22 cellular contexts compared by ENCODE assay signal in genomic region chr3:56197259-56197965, GRCh38.
DNase-seq lines count a peak whose midpoint lies in the region; ATAC-seq and TF ChIP-seq lines count a peak whose summit lies in the region.
"Had no signal": no experiment of that assay in that cellular context is flagged by ENCODE, and none has a peak within 500 bp of the region (broad histone marks: within the 10 kb centered on the region; RNA-seq: fewer than 3 reads in every experiment).

No MANE protein-coding gene starts in this region.

- no peak overlapping the region for H3K23ac ChIP-seq in IMR-90 (ENCODE audit: low read depth, low read length)

- no peak for TF ChIP-seq EP300 in gastroesophageal sphincter (IDR thresholded peaks at IDR 0.05)

- POLR2A ChIA-PET in IMR-90 (lab: Charles Lee; ENCODE audit: unreplicated experiment): no interaction called here

- intact Hi-C loops in IMR-90 (cut with micrococcal nuclease) (no loop called here), sciatic nerve (cut with DNase I) (no loop called here)

- no peak overlapping the region for H3K4ac ChIP-seq in IMR-90 (ENCODE audit: low read depth, low read length)

- no peaks in the 10 kb centered on the region for H4K20me1 ChIP-seq in IMR-90 (ENCODE audit: insufficient read depth, low read length)

- H3K4me2 ChIP-seq in IMR-90 (ENCODE audit: low read depth, low read length): no peak overlapping the region
- H3K4me2 ChIP-seq: smooth muscle cell had no signal

- H3K27me3 ChIP-seq in IMR-90 (ENCODE audit: control insufficient read depth, insufficient read depth, low read length): no peaks in the 10 kb centered on the region
- no peaks in the 10 kb centered on the region for H3K27me3 ChIP-seq in gastroesophageal sphincter

- H3K36me3 ChIP-seq in IMR-90 (ENCODE audit: control insufficient read depth, insufficient read depth, low read length) (no peaks in the 10 kb centered on the region), gastroesophageal sphincter (no peaks in the 10 kb centered on the region)

- no peaks in the 10 kb centered on the region for H3K9me1 ChIP-seq in IMR-90 (ENCODE audit: insufficient read depth, low read length)

- no peaks in the 10 kb centered on the region for H3K9me3 Mint-ChIP-seq in nephron progenitor cell
- H3K9me3 Mint-ChIP-seq: activated naive CD4-positive, alpha-beta T cell treated with anti-CD3 and anti-CD28 coated beads for 36 hours; activated T-cell treated with anti-CD3 and anti-CD28 coated beads, Interleukin-2, amount 50 U/mL, for 72 hours; stimulated activated naive B cell treated with anti-CD40 and anti-IgM and Interleukin-4, amounts not matched to agents 10 μg/mL and 1 μg/mL and 100 μg/mL, for 72 hours had no signal

- in situ Hi-C loops in IMR-90 (cut with MboI; ENCODE audit: low sequenced_read_pairs): no loop called here

- no peak overlapping the region for H2BK20ac ChIP-seq in IMR-90 (ENCODE audit: low read depth, low read length)

- no peak overlapping the region for H4K8ac ChIP-seq in IMR-90 (ENCODE audit: low read depth in 2 of 2, low read length in 2 of 2)

- no peak overlapping the region for H4K91ac ChIP-seq in IMR-90 (ENCODE audit: insufficient read depth, low read depth, low read length)

- no peak for TF ChIP-seq RAD21 in IMR-90 (IDR thresholded peaks at IDR 0.05; ENCODE audit: low read length)

- peaks cover 5% of the 10 kb centered on the region for H3K4me1 Mint-ChIP-seq in nephron progenitor cell
- H3K4me1 Mint-ChIP-seq: stimulated activated naive B cell treated with anti-CD40 and anti-IgM and Interleukin-4, amounts not matched to agents 10 μg/mL and 1 μg/mL and 100 μg/mL, for 72 hours had no signal

- H3K56ac ChIP-seq in IMR-90 (ENCODE audit: extremely low read depth, insufficient read depth, low read length): no peak overlapping the region

- H3K27me3 Mint-ChIP-seq in nephron progenitor cell (ENCODE audit: low read depth, poor library complexity): peaks cover 3% of the 10 kb centered on the region
- H3K27me3 Mint-ChIP-seq: stimulated activated naive B cell treated with anti-CD40 and anti-IgM and Interleukin-4, amounts not matched to agents 10 μg/mL and 1 μg/mL and 100 μg/mL, for 72 hours had no signal

- H2AK9ac ChIP-seq in IMR-90 (replicated peaks; ENCODE audit: low read depth, low read length, poor library complexity): no peak overlapping the region

- CTCF ChIA-PET in IMR-90 (lab: Yijun Ruan, JAX): no interaction called here

- no peaks in the 10 kb centered on the region for H3K79me1 ChIP-seq in IMR-90 (ENCODE audit: low read depth in 1 of 2, low read length in 2 of 2)

- H3K36me3 Mint-ChIP-seq in nephron progenitor cell (ENCODE audit: low read depth): no peaks in the 10 kb centered on the region
- H3K36me3 Mint-ChIP-seq: natural killer cell treated with Interleukin-12 subunit alpha and Interleukin-12 subunit beta and Interleukin-15 and Interleukin-18, amount 100 ng/mL, for 72 hours; stimulated activated naive B cell treated with anti-CD40 and anti-IgM and Interleukin-4, amounts not matched to agents 10 μg/mL and 1 μg/mL and 100 μg/mL, for 72 hours had no signal

- H2AFZ ChIP-seq in IMR-90 (replicated peaks; ENCODE audit: low read length, poor library complexity): no peak overlapping the region

- TF ChIP-seq CTCF in IMR-90 (conservative IDR thresholded peaks at IDR 0.05; ENCODE audit: low read depth, low read length) (no peak), gastroesophageal sphincter (IDR thresholded peaks at IDR 0.05) (no peak), nephron progenitor cell (IDR thresholded peaks at IDR 0.05) (no peak)

- no peak overlapping the region for H3K18ac ChIP-seq in IMR-90 (ENCODE audit: low read depth, low read length)

- no TSS peak for BruUV-seq in IMR-90 (replicated peaks; lab: Mats Ljungman, UMichigan)

- H3K9ac ChIP-seq in IMR-90 (ENCODE audit: low read depth, low read length): no peak overlapping the region

- no peak overlapping the region for H3K27ac ChIP-seq in IMR-90 (ENCODE audit: insufficient read depth, low read length)
- peak overlapping the region in 1 of 4 donors; percentile 22 for H3K27ac ChIP-seq in gastroesophageal sphincter

- no CpG with 5 or more reads among the region's 3 CpGs for WGBS in IMR-90 (ENCODE audit: extremely low coverage in 2 of 2, insufficient read length in 1 of 2), 2 experiments
- 50 to 53% methylated on average over 1 to 3 of the region's 3 CpGs for WGBS in gastroesophageal sphincter (ENCODE audit: low coverage in 1 of 2), 2 donors

- no peak overlapping the region for H3K4me3 Mint-ChIP-seq in nephron progenitor cell
- H3K4me3 Mint-ChIP-seq: activated naive CD4-positive, alpha-beta T cell treated with anti-CD3 and anti-CD28 coated beads for 36 hours; activated T-cell treated with anti-CD3 and anti-CD28 coated beads, Interleukin-2, amount 50 U/mL, for 72 hours; natural killer cell treated with Interleukin-12 subunit alpha and Interleukin-12 subunit beta and Interleukin-15 and Interleukin-18, amount 100 ng/mL, for 72 hours; stimulated activated naive B cell treated with anti-CD40 and anti-IgM and Interleukin-4, amounts not matched to agents 10 μg/mL and 1 μg/mL and 100 μg/mL, for 72 hours had no signal

- H3K27ac Mint-ChIP-seq in nephron progenitor cell: no peak overlapping the region
- H3K27ac Mint-ChIP-seq: activated naive CD4-positive, alpha-beta T cell treated with anti-CD3 and anti-CD28 coated beads for 36 hours; activated T-cell treated with anti-CD3 and anti-CD28 coated beads, Interleukin-2, amount 50 U/mL, for 72 hours; natural killer cell treated with Interleukin-12 subunit alpha and Interleukin-12 subunit beta and Interleukin-15 and Interleukin-18, amount 100 ng/mL, for 72 hours; stimulated activated naive B cell treated with anti-CD40 and anti-IgM and Interleukin-4, amounts not matched to agents 10 μg/mL and 1 μg/mL and 100 μg/mL, for 72 hours had no signal

- H3K4me3 ChIP-seq in IMR-90 (ENCODE audit: insufficient read depth, low read depth, low read length) (no peak overlapping the region), gastroesophageal sphincter (no peak overlapping the region)
- H3K4me3 ChIP-seq: smooth muscle cell had no signal

- ATAC-seq in IMR-90 (ENCODE audit: low read depth) (no peak), gastroesophageal sphincter (peak; percentile 67), sciatic nerve (peak; percentile 88), HG02970 (IDR thresholded peaks at IDR 0.05; ENCODE audit: low FRiP score, unreplicated experiment) (no peak)
- ATAC-seq: activated T-cell treated with anti-CD3 and anti-CD28 coated beads, Interleukin-2, amount 50 U/mL, for 72 hours; natural killer cell treated with Interleukin-12 subunit alpha and Interleukin-12 subunit beta and Interleukin-15 and Interleukin-18, amount 100 ng/mL, for 72 hours; stimulated activated naive B cell treated with anti-CD40 and anti-IgM and Interleukin-4, amounts not matched to agents 10 μg/mL and 1 μg/mL and 100 μg/mL, for 72 hours had no signal

- H2BK120ac ChIP-seq in IMR-90 (ENCODE audit: low read depth, low read length): no peak overlapping the region

- no peak for DNase-seq in IMR-90
- DNase-seq in amniotic epithelial cell (ENCODE audit: low read depth): peak; percentile 9
- DNase-seq in sciatic nerve (ENCODE audit: low spot score): no peak
- no peak for DNase-seq in activated naive CD4-positive, alpha-beta T cell treated with anti-CD3 and anti-CD28 coated beads, Interleukin-2, amount 50 U/mL, for 16 hours
- no peak for DNase-seq in nephron progenitor cell
- DNase-seq: activated CD4-positive, alpha-beta T cell treated with anti-CD3 and anti-CD28 coated beads for 1 hour; activated naive CD4-positive, alpha-beta T cell treated with anti-CD3 and anti-CD28 coated beads for 36 hours; activated T-cell treated with anti-CD3 and anti-CD28 coated beads, Interleukin-2, amount 50 U/mL, for 72 hours; anterior cingulate cortex; DMS53; GDM1; H7; MM.1S; NCI-H187; NCI-H69; OCI-M1; stimulated activated naive B cell treated with anti-CD40 and anti-IgM and Interleukin-4, amounts not matched to agents 10 μg/mL and 1 μg/mL and 100 μg/mL, for 72 hours; T-helper 1 cell had no signal

- H3K14ac ChIP-seq in IMR-90 (replicated peaks; ENCODE audit: low read depth, low read length): no peak overlapping the region

- no peak overlapping the region for H2AK5ac ChIP-seq in IMR-90 (ENCODE audit: low read depth, low read length)

- no peak for TF ChIP-seq POLR2A in IMR-90 (IDR thresholded peaks at IDR 0.05; ENCODE audit: low read depth, low read length)
- no peak for TF ChIP-seq POLR2A in gastroesophageal sphincter (IDR thresholded peaks at IDR 0.05)

- dilution Hi-C loops in IMR-90 (cut with HindIII; ENCODE audit: low sequenced_read_pairs, unreplicated experiment): no loop called here

- H3K9me3 ChIP-seq in IMR-90 (ENCODE audit: control insufficient read depth, insufficient read depth, low read length) (no peaks in the 10 kb centered on the region), gastroesophageal sphincter (no peaks in the 10 kb centered on the region)

- H4K5ac ChIP-seq in IMR-90 (ENCODE audit: low read depth, low read length): no peak overlapping the region

- no peak overlapping the region for H2BK5ac ChIP-seq in IMR-90 (ENCODE audit: low read depth, low read length, poor library complexity, severe bottlenecking)

- H2BK15ac ChIP-seq in IMR-90 (ENCODE audit: low read depth, low read length): no peak overlapping the region

- no peaks in the 10 kb centered on the region for H3K4me1 ChIP-seq in IMR-90 (ENCODE audit: control insufficient read depth, insufficient read depth, low read length)
- H3K4me1 ChIP-seq in gastroesophageal sphincter: peaks cover 0 to 6% (median 0%) of the 10 kb centered on the region in 3 donors

TF ChIP-seq in IMR-90, 13 proteins besides CTCF, POLR2A, EP300 and RAD21:
- no peak for TF ChIP-seq MAZ (IDR thresholded peaks at IDR 0.05; ENCODE audit: borderline replicate concordance, low read depth, low read length)
- TF ChIP-seq CEBPB (IDR thresholded peaks at IDR 0.05; ENCODE audit: low read depth, low read length): 0 out of 2 replicates have a peak, but pooled peaks have one; percentile 9

Comparison
In these comparisons a context has a peak if more than half of its experiments do, and no peak if none do; other contexts are left out.
1. ATAC-seq: peak in gastroesophageal sphincter (single experiment) and sciatic nerve (single experiment); none in IMR-90 (single experiment) and HG02970 (single experiment).